9 cellular contexts compared by ENCODE assay signal in genomic region chr2:41722668-41723369, GRCh38.
DNase-seq lines count a peak whose midpoint lies in the region; ATAC-seq, FAIRE-seq and TF ChIP-seq lines count a peak whose summit lies in the region.
"Had no signal": no experiment of that assay in that cellular context is flagged by ENCODE, and none has a peak within 500 bp of the region (broad histone marks: within the 10 kb centered on the region; RNA-seq: fewer than 3 reads in every experiment).

No MANE protein-coding gene starts in this region.

- intact Hi-C loops in K562 (cut with micrococcal nuclease) (no loop called here), tibial artery (cut with DNase I; ENCODE audit: low total_unique reads) (no loop called here)

- H3K27ac ChIP-seq in K562 (ENCODE audit: extremely low read depth, low read depth, low read length), result no peak overlapping the region
- peak overlapping the region; percentile 45 to 68 for H3K27ac ChIP-seq in tibial artery
- no peak overlapping the region for H3K27ac ChIP-seq in GM23248

- H3K9me1 ChIP-seq in K562 (ENCODE audit: control insufficient read depth, insufficient read depth, low read length), result no peaks in the 10 kb centered on the region

- no peak for TF ChIP-seq CTCF in K562 (IDR thresholded peaks at IDR 0.05 in 2 of 3, conservative IDR thresholded peaks at IDR 0.05 in 1 of 3; ENCODE audit: insufficient read depth in 2 of 3, low read depth in 1 of 3, low read length in 3 of 3)
- TF ChIP-seq CTCF in kidney epithelial cell (IDR thresholded peaks at IDR 0.05; ENCODE audit: insufficient read depth, low read length, poor library complexity, severe bottlenecking), result no peak
- TF ChIP-seq CTCF in tibial artery (IDR thresholded peaks at IDR 0.05), result no peak

- in situ Hi-C loops in K562 (cut with MboI), result no loop called here
- in situ Hi-C loops in GM23248 (cut with MboI), result no loop called here

- H4K20me1 ChIP-seq in K562 (replicated peaks; ENCODE audit: control insufficient read depth, insufficient read depth, low read length) (no peaks in the 10 kb centered on the region), GM23248 (ENCODE audit: insufficient read depth) (no peaks in the 10 kb centered on the region)

- TF ChIP-seq POLR2A in K562 (conservative IDR thresholded peaks at IDR 0.05), result no peak

- H3K9ac ChIP-seq in K562 (ENCODE audit: insufficient read depth in 1 of 2, low read depth in 2 of 2, low read length in 2 of 2) (no peak overlapping the region), GM23248 (no peak overlapping the region)

- H3K4me2 ChIP-seq in K562 (ENCODE audit: insufficient read depth, low read length) (no peak overlapping the region), GM23248 (ENCODE audit: unreplicated experiment) (no peak overlapping the region)

- H3K36me3 ChIP-seq in K562 (ENCODE audit: control insufficient read depth, insufficient read depth, low read length), result no peaks in the 10 kb centered on the region
- H3K36me3 ChIP-seq in kidney epithelial cell (ENCODE audit: control insufficient read depth, insufficient read depth, low read length), result no peaks in the 10 kb centered on the region
- H3K36me3 ChIP-seq in tibial artery, result no peaks in the 10 kb centered on the region
- H3K36me3 ChIP-seq in GM23248 (ENCODE audit: low read depth), result no peaks in the 10 kb centered on the region

- H2AFZ ChIP-seq in K562 (ENCODE audit: low read depth, low read length) (no peak overlapping the region), GM23248 (no peak overlapping the region; the same call in 1 of the 2 replicates)

- CTCF ChIA-PET in K562 (lab: Yijun Ruan, JAX; ENCODE audit: low intra/inter-chr PET ratio), result no interaction called here

- DNase-seq in NCI-H187 treated with DMSO at 0.1 percent for 48 hours (lab: John Stamatoyannopoulos, UW), result peak; percentile 83
- DNase-seq in K562 (ENCODE audit: extremely low read depth in 1 of 4, low spot score in 3 of 4), result no peak
- peak; percentile 48 for DNase-seq in kidney epithelial cell (ENCODE audit: low read depth)
- peak; percentile 72 to 83 for DNase-seq in tibial artery
- DNase-seq in GM23248, result no peak
- DNase-seq: activated T-cell treated with anti-CD3 and anti-CD28 coated beads, Interleukin-2, amount 50 U/mL, for 72 hours; effector CD4-positive, alpha-beta T cell had no signal

- ATAC-seq in K562 (no peak), GM21360 (IDR thresholded peaks at IDR 0.05; ENCODE audit: unreplicated experiment) (no peak), GM18498 (IDR thresholded peaks at IDR 0.05; ENCODE audit: unreplicated experiment) (no peak)
- ATAC-seq: activated T-cell treated with anti-CD3 and anti-CD28 coated beads, Interleukin-2, amount 50 U/mL, for 72 hours had no signal

- 2% methylated on average over 6 of the region's 6 CpGs for WGBS in K562 (ENCODE audit: insufficient coverage, low coverage, missing lambda C conversion rate)
- WGBS in GM23248 (ENCODE audit: low coverage in 1 of 2, low lambda C conversion rate in 2 of 2, missing lambda C conversion rate in 2 of 2), 2 experiments, result 74 to 85% methylated on average over 6 of the region's 6 CpGs

- no peak for FAIRE-seq in K562 (lab: Jason Lieb, UNC)

- no peaks in the 10 kb centered on the region for H3F3A ChIP-seq in GM23248 (ENCODE audit: insufficient read depth)

- no peak for TF ChIP-seq EP300 in K562 (IDR thresholded peaks at IDR 0.05; ENCODE audit: low read length)

- POLR2A ChIA-PET in K562 (lab: Yijun Ruan, JAX), result no interaction called here

- H3K79me2 ChIP-seq in K562 (ENCODE audit: control insufficient read depth, insufficient read depth, low read length), result no peaks in the 10 kb centered on the region
- H3K79me2 ChIP-seq in GM23248 (ENCODE audit: insufficient read depth), result no peaks in the 10 kb centered on the region

- no peaks in the 10 kb centered on the region; a peak in 1 of 5 replicates for H3K4me1 ChIP-seq in K562 (replicated peaks in 1 of 2; ENCODE audit: control insufficient read depth in 2 of 2, insufficient read depth in 2 of 2, low read length in 2 of 2)
- peaks cover 0 to 38% (median 7%) of the 10 kb centered on the region in 4 donors for H3K4me1 ChIP-seq in tibial artery
- no peaks in the 10 kb centered on the region for H3K4me1 ChIP-seq in GM23248 (ENCODE audit: insufficient read depth)

- TF ChIP-seq RAD21 in K562 (CRISPR knock-in tag; conservative IDR thresholded peaks at IDR 0.05 in 1 of 2, IDR thresholded peaks at IDR 0.05 in 1 of 2), result no peak

- H3K9me3 ChIP-seq in K562 (replicated peaks; ENCODE audit: control insufficient read depth, insufficient read depth, low read depth, low read length) (no peaks in the 10 kb centered on the region), tibial artery (no peaks in the 10 kb centered on the region), GM23248 (ENCODE audit: low read depth) (no peaks in the 10 kb centered on the region)

- H3K27me3 ChIP-seq in K562 (ENCODE audit: control insufficient read depth in 2 of 2, insufficient read depth in 2 of 2, low read length in 2 of 2), result no peaks in the 10 kb centered on the region
- no peaks in the 10 kb centered on the region for H3K27me3 ChIP-seq in kidney epithelial cell (ENCODE audit: control insufficient read depth, insufficient read depth, low read length)
- H3K27me3 ChIP-seq in tibial artery, result no peaks in the 10 kb centered on the region
- no peaks in the 10 kb centered on the region for H3K27me3 ChIP-seq in GM23248 (replicated peaks; ENCODE audit: insufficient read depth)

- no peaks in the 10 kb centered on the region; the same call in 1 of the 2 replicates for H3K9me2 ChIP-seq in GM23248 (ENCODE audit: insufficient read depth)

- H3K4me3 ChIP-seq in K562 (no peak overlapping the region), kidney epithelial cell (ENCODE audit: low read depth, low read length) (no peak overlapping the region), tibial artery (no peak overlapping the region), GM23248 (no peak overlapping the region)

- no TSS peak for BruUV-seq in K562 (replicated peaks; lab: Mats Ljungman, UMichigan)

TF ChIP-seq in K562, 482 proteins besides CTCF, POLR2A, EP300 and RAD21:
- no peak for TF ChIP-seq NFXL1 (CRISPR knock-in tag; IDR thresholded peaks at IDR 0.05)
- TF ChIP-seq SIRT6 (IDR thresholded peaks at IDR 0.05; ENCODE audit: low read depth, low read length), result no peak
- TF ChIP-seq RHOXF2B (CRISPR knock-in tag; conservative IDR thresholded peaks at IDR 0.05), result no peak
- no peak for TF ChIP-seq ERF (CRISPR knock-in tag; IDR thresholded peaks at IDR 0.05)
- TF ChIP-seq SMC3 (conservative IDR thresholded peaks at IDR 0.05; ENCODE audit: insufficient read depth, low read depth, low read length), result no peak
- TF ChIP-seq TEAD2 (tag; IDR thresholded peaks at IDR 0.05), result 0 out of 2 replicates have a peak, but pooled peaks have one; percentile 22
- no peak for TF ChIP-seq ZBTB7A (IDR thresholded peaks at IDR 0.05; ENCODE audit: borderline replicate concordance, control insufficient read depth, low read depth, low read length)
- no peak for TF ChIP-seq FOXJ2 (tag; IDR thresholded peaks at IDR 0.05)
- TF ChIP-seq WHSC1 (IDR thresholded peaks at IDR 0.05; ENCODE audit: low read length), result no peak
- no peak for TF ChIP-seq MTA1 (IDR thresholded peaks at IDR 0.05; ENCODE audit: borderline replicate concordance)
- TF ChIP-seq NR4A1 (CRISPR knock-in tag; IDR thresholded peaks at IDR 0.05), result no peak
- 0 out of 2 replicates have a peak, but pooled peaks have one; percentile 42 for TF ChIP-seq NR4A1 (tag; IDR thresholded peaks at IDR 0.05)
- no peak for TF ChIP-seq NCOR1 (IDR thresholded peaks at IDR 0.05)

Comparison
In these comparisons a context has a peak if more than half of its experiments do, and no peak if none do; other contexts are left out.
1. DNase-seq: peak in NCI-H187 treated with DMSO at 0.1 percent for 48 hours (single experiment), kidney epithelial cell (single experiment) and tibial artery (2 of 2); none in K562 (0 of 4) and GM23248 (single experiment).
2. H3K27ac ChIP-seq: peak in tibial artery (2 of 2); none in K562 (single experiment) and GM23248 (single experiment).